Comparison of ENCODE assay signal across 1 cellular context in the genomic region with DNA sequence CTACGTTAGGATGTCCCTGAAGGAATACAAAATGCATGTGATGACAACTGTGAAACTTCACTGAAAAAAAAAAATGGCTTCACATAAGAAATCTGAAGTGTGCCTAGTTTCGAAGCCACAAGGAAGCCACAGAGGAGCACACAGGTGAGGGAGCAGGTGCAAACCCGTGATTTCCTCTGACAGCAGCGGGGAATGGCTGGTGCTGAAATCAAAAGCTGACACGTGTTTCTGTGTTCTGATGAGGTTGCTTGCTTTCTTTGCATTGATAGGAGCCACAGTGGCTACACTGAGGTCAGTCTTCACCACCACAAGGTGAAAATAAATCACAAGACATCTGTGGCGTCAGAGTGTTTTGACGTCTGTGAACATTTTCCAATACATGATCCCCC.
TF ChIP-seq lines count a peak whose summit lies in the region.

No MANE protein-coding gene starts in this region.

TF ChIP-seq in GM12878, 131 proteins besides CTCF, POLR2A, EP300 and RAD21 (continued from another document):
- TF ChIP-seq, protein P1, sequence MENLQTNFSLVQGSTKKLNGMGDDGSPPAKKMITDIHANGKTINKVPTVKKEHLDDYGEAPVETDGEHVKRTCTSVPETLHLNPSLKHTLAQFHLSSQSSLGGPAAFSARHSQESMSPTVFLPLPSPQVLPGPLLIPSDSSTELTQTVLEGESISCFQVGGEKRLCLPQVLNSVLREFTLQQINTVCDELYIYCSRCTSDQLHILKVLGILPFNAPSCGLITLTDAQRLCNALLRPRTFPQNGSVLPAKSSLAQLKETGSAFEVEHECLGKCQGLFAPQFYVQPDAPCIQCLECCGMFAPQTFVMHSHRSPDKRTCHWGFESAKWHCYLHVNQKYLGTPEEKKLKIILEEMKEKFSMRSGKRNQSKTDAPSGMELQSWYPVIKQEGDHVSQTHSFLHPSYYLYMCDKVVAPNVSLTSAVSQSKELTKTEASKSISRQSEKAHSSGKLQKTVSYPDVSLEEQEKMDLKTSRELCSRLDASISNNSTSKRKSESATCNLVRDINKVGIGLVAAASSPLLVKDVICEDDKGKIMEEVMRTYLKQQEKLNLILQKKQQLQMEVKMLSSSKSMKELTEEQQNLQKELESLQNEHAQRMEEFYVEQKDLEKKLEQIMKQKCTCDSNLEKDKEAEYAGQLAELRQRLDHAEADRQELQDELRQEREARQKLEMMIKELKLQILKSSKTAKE (IDR thresholded peaks at IDR 0.05; ENCODE audit: low read depth, poor library complexity, severe bottlenecking), result no peak
- TF ChIP-seq, protein P2, sequence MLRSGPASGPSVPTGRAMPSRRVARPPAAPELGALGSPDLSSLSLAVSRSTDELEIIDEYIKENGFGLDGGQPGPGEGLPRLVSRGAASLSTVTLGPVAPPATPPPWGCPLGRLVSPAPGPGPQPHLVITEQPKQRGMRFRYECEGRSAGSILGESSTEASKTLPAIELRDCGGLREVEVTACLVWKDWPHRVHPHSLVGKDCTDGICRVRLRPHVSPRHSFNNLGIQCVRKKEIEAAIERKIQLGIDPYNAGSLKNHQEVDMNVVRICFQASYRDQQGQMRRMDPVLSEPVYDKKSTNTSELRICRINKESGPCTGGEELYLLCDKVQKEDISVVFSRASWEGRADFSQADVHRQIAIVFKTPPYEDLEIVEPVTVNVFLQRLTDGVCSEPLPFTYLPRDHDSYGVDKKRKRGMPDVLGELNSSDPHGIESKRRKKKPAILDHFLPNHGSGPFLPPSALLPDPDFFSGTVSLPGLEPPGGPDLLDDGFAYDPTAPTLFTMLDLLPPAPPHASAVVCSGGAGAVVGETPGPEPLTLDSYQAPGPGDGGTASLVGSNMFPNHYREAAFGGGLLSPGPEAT (IDR thresholded peaks at IDR 0.05; ENCODE audit: low read depth), result peak; percentile 26; the same call in 1 of the 2 replicates
- TF ChIP-seq NR2F1 (conservative IDR thresholded peaks at IDR 0.05), result 0 out of 2 replicates have a peak, but pooled peaks have one; percentile 18
- TF ChIP-seq MTA2 (IDR thresholded peaks at IDR 0.05; ENCODE audit: low read depth), result peak; percentile 25; the same call in 1 of the 2 replicates
- TF ChIP-seq BHLHE40 (IDR thresholded peaks at IDR 0.05; ENCODE audit: borderline replicate concordance in 1 of 2, low read depth in 2 of 2, low read length in 1 of 2), result peak; percentile 78 to 81; a peak in 3 of 4 replicates
- TF ChIP-seq, protein P3, sequence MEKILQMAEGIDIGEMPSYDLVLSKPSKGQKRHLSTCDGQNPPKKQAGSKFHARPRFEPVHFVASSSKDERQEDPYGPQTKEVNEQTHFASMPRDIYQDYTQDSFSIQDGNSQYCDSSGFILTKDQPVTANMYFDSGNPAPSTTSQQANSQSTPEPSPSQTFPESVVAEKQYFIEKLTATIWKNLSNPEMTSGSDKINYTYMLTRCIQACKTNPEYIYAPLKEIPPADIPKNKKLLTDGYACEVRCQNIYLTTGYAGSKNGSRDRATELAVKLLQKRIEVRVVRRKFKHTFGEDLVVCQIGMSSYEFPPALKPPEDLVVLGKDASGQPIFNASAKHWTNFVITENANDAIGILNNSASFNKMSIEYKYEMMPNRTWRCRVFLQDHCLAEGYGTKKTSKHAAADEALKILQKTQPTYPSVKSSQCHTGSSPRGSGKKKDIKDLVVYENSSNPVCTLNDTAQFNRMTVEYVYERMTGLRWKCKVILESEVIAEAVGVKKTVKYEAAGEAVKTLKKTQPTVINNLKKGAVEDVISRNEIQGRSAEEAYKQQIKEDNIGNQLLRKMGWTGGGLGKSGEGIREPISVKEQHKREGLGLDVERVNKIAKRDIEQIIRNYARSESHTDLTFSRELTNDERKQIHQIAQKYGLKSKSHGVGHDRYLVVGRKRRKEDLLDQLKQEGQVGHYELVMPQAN (conservative IDR thresholded peaks at IDR 0.05), result no peak
